Comparison of ENCODE assay signal across 37 cellular contexts in the genomic region with DNA sequence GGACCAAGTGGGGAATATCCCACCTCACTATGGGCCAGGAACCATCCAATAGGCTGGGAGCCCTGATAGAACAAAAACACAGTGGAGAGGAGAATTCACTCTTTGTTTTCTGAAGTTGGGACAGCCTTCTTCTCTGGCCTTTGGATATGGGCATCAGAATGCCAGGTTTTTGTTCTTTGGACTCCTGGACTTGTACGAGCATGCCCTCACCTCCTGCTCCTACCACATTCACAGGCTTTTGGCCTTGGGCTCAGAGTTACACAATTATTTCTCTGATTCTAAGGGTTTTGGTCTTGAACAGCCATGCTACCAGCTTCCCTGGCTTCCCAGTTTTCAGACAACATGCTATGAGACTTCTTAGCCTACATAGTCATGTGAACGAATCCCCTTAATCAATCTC.
"Had no signal": no experiment of that assay in that cellular context is flagged by ENCODE, and none has a peak within 500 bp of the region (broad histone marks: within the 10 kb centered on the region; RNA-seq: fewer than 3 reads in every experiment).

No MANE protein-coding gene starts in this region.

- H3K27ac Mint-ChIP-seq: activated CD4-positive, alpha-beta memory T cell treated with anti-CD3 and anti-CD28 coated beads for 36 hours; activated CD4-positive, alpha-beta T cell treated with anti-CD3 and anti-CD28 coated beads for 36 hours; activated CD4-positive, alpha-beta T cell treated with anti-CD3 and anti-CD28 coated beads, Interleukin-2, amount 10 ng/mL, durations not matched to agents 24 days and 14 days; activated CD8-positive, alpha-beta memory T cell treated with anti-CD3 and anti-CD28 coated beads, Interleukin-2, amount 10 ng/mL, durations not matched to agents 7 days and 5 days; activated CD8-positive, alpha-beta T cell treated with anti-CD3 and anti-CD28 coated beads, Interleukin-2, amount 10 ng/mL, durations not matched to agents 7 days and 5 days; activated naive CD4-positive, alpha-beta T cell treated with anti-CD3 and anti-CD28 coated beads for 36 hours; activated naive CD4-positive, alpha-beta T cell treated with anti-CD3 and anti-CD28 coated beads, Interleukin-2, amount 50 U/mL, for 24 hours; activated naive CD8-positive, alpha-beta T cell treated with anti-CD3 and anti-CD28 coated beads for 36 hours; activated naive CD8-positive, alpha-beta T cell treated with anti-CD3 and anti-CD28 coated beads, Interleukin-2, amount 50 U/mL, for 24 hours; activated T-helper 1 cell treated with anti-CD3 and anti-CD28 coated beads, Interleukin-12 subunit alpha, Interleukin-12 subunit beta, Interleukin-2, Interleukin-4 antibody, amounts not matched to agents 30 ng/mL and 10 ng/mL and 1 ng/mL, durations not matched to agents 14 hours and 24 hours and 36 hours; activated T-helper 2 cell treated with anti-CD3 and anti-CD28 coated beads, Interferon-gamma antibody, Interleukin-2, Interleukin-4, amounts not matched to agents 10 μg/mL and 5 μg/mL and 100 μg/mL, durations not matched to agents 14 hours and 24 hours and 36 hours; dendritic cell treated with granulocyte-macrophage colony-stimulating factor and Interleukin-4, amounts not matched to agents 40 ng/mL and 50 ng/mL, for 4 days; endodermal cell; T-helper 17 cell; T-helper 2 cell treated with Interferon-gamma antibody and Interleukin-4, amounts not matched to agents 5 μg/mL and 100 μg/mL, for 36 hours had no signal

- H3K36me3 Mint-ChIP-seq: activated CD4-positive, alpha-beta memory T cell treated with anti-CD3 and anti-CD28 coated beads for 36 hours; activated CD8-positive, alpha-beta memory T cell treated with anti-CD3 and anti-CD28 coated beads, Interleukin-2, amount 10 ng/mL, durations not matched to agents 7 days and 5 days; activated naive CD4-positive, alpha-beta T cell treated with anti-CD3 and anti-CD28 coated beads, Interleukin-2, amount 50 U/mL, for 24 hours; activated naive CD8-positive, alpha-beta T cell treated with anti-CD3 and anti-CD28 coated beads for 36 hours had no signal

- H3K9me3 Mint-ChIP-seq: endodermal cell had no signal

- H3K4me1 ChIP-seq: adrenal gland, body of pancreas, esophagus muscularis mucosa, foreskin keratinocyte, gastrocnemius medialis, heart left ventricle had no signal

- H3K36me3 ChIP-seq: adrenal gland, esophagus muscularis mucosa, gastrocnemius medialis, heart left ventricle had no signal

- H3K27me3 ChIP-seq: adrenal gland, body of pancreas, dorsolateral prefrontal cortex, esophagus muscularis mucosa, foreskin keratinocyte, gastrocnemius medialis, heart left ventricle had no signal

- H3K4me1 Mint-ChIP-seq: activated CD4-positive, alpha-beta T cell treated with anti-CD3 and anti-CD28 coated beads for 36 hours; activated CD4-positive, alpha-beta T cell treated with anti-CD3 and anti-CD28 coated beads, Interleukin-2, amount 10 ng/mL, durations not matched to agents 24 days and 14 days; activated CD8-positive, alpha-beta memory T cell treated with anti-CD3 and anti-CD28 coated beads, Interleukin-2, amount 10 ng/mL, durations not matched to agents 7 days and 5 days; activated naive CD4-positive, alpha-beta T cell treated with anti-CD3 and anti-CD28 coated beads, Interleukin-2, amount 50 U/mL, for 24 hours; activated naive CD8-positive, alpha-beta T cell treated with anti-CD3 and anti-CD28 coated beads for 36 hours; activated naive CD8-positive, alpha-beta T cell treated with anti-CD3 and anti-CD28 coated beads, Interleukin-2, amount 50 U/mL, for 24 hours; central memory CD8-positive, alpha-beta T cell; endodermal cell; T-helper 17 cell had no signal

- H3K4me3 ChIP-seq: adrenal gland, body of pancreas, coronary artery, dorsolateral prefrontal cortex, esophagus muscularis mucosa, gastrocnemius medialis, heart left ventricle had no signal

- DNase-seq: activated CD4-positive, alpha-beta memory T cell treated with anti-CD3 and anti-CD28 coated beads for 36 hours; activated CD4-positive, alpha-beta T cell treated with anti-CD3 and anti-CD28 coated beads for 36 hours; activated CD4-positive, alpha-beta T cell treated with anti-CD3 and anti-CD28 coated beads, Interleukin-2, amount 10 ng/mL, durations not matched to agents 24 days and 14 days; activated CD4-positive, CD25-positive, alpha-beta regulatory T cell; activated CD4-positive, CD25-positive, alpha-beta regulatory T cell treated with anti-CD3 and anti-CD28 coated beads, Interleukin-2, amount 50 U/mL, for 72 hours; activated CD8-positive, alpha-beta memory T cell treated with anti-CD3 and anti-CD28 coated beads, Interleukin-2, amount 10 ng/mL, durations not matched to agents 7 days and 5 days; activated CD8-positive, alpha-beta memory T cell treated with anti-CD3 and anti-CD28 coated beads, Interleukin-2, amount 50 U/mL, for 4 hours; activated CD8-positive, alpha-beta T cell treated with anti-CD3 and anti-CD28 coated beads, Interleukin-2, amount 10 ng/mL, durations not matched to agents 7 days and 5 days; activated effector memory CD4-positive, alpha-beta T cell treated with anti-CD3 and anti-CD28 coated beads, Interleukin-2, amount 50 U/mL, for 16 hours; activated naive CD4-positive, alpha-beta T cell treated with anti-CD3 and anti-CD28 coated beads for 36 hours; activated naive CD8-positive, alpha-beta T cell treated with anti-CD3 and anti-CD28 coated beads for 36 hours; activated naive CD8-positive, alpha-beta T cell treated with anti-CD3 and anti-CD28 coated beads, Interleukin-2, amount 50 U/mL, for 24 hours; activated T-cell treated with anti-CD3 and anti-CD28 coated beads, Interleukin-2, amount 50 U/mL, for 1 hour; activated T-cell treated with anti-CD3 and anti-CD28 coated beads, Interleukin-2, amount 50 U/mL, for 48 hours; adrenal gland; amygdala; aorta; body of pancreas; dorsolateral prefrontal cortex; effector memory CD4-positive, alpha-beta T cell; endodermal cell; erythroblast; gastrocnemius medialis; glutamatergic neuron; heart left ventricle; T-helper 1 cell; T-helper 17 cell; T1000 had no signal

- ATAC-seq: activated CD4-positive, alpha-beta T cell treated with anti-CD3 and anti-CD28 coated beads for 36 hours; activated CD8-positive, alpha-beta memory T cell treated with anti-CD3 and anti-CD28 coated beads, Interleukin-2, amount 10 ng/mL, durations not matched to agents 7 days and 5 days; activated CD8-positive, alpha-beta T cell treated with anti-CD3 and anti-CD28 coated beads, Interleukin-2, amount 10 ng/mL, durations not matched to agents 7 days and 5 days; activated naive CD8-positive, alpha-beta T cell treated with anti-CD3 and anti-CD28 coated beads, Interleukin-2, amount 50 U/mL, for 24 hours; body of pancreas; foreskin keratinocyte; gastrocnemius medialis; heart left ventricle; T-helper 17 cell had no signal

- H3K27me3 Mint-ChIP-seq: activated CD4-positive, alpha-beta memory T cell treated with anti-CD3 and anti-CD28 coated beads for 36 hours; activated CD4-positive, alpha-beta T cell treated with anti-CD3 and anti-CD28 coated beads for 36 hours; activated CD4-positive, alpha-beta T cell treated with anti-CD3 and anti-CD28 coated beads, Interleukin-2, amount 10 ng/mL, durations not matched to agents 24 days and 14 days; activated CD8-positive, alpha-beta memory T cell treated with anti-CD3 and anti-CD28 coated beads, Interleukin-2, amount 10 ng/mL, durations not matched to agents 7 days and 5 days; activated naive CD4-positive, alpha-beta T cell treated with anti-CD3 and anti-CD28 coated beads, Interleukin-2, amount 50 U/mL, for 24 hours; activated naive CD8-positive, alpha-beta T cell treated with anti-CD3 and anti-CD28 coated beads for 36 hours; activated naive CD8-positive, alpha-beta T cell treated with anti-CD3 and anti-CD28 coated beads, Interleukin-2, amount 50 U/mL, for 24 hours; central memory CD8-positive, alpha-beta T cell; dendritic cell treated with granulocyte-macrophage colony-stimulating factor and Interleukin-4, amounts not matched to agents 40 ng/mL and 50 ng/mL, for 4 days; T-helper 17 cell had no signal

- H3K9me3 ChIP-seq: body of pancreas, esophagus muscularis mucosa, gastrocnemius medialis had no signal

- H3K27ac ChIP-seq: adrenal gland, body of pancreas, coronary artery, dorsolateral prefrontal cortex, esophagus muscularis mucosa, foreskin keratinocyte, gastrocnemius medialis, heart left ventricle had no signal

- H3K4me3 Mint-ChIP-seq: activated CD4-positive, alpha-beta memory T cell treated with anti-CD3 and anti-CD28 coated beads for 36 hours; activated CD4-positive, alpha-beta T cell treated with anti-CD3 and anti-CD28 coated beads for 36 hours; activated CD4-positive, alpha-beta T cell treated with anti-CD3 and anti-CD28 coated beads, Interleukin-2, amount 10 ng/mL, durations not matched to agents 24 days and 14 days; activated CD8-positive, alpha-beta memory T cell treated with anti-CD3 and anti-CD28 coated beads, Interleukin-2, amount 10 ng/mL, durations not matched to agents 7 days and 5 days; activated CD8-positive, alpha-beta T cell treated with anti-CD3 and anti-CD28 coated beads, Interleukin-2, amount 10 ng/mL, durations not matched to agents 7 days and 5 days; activated naive CD4-positive, alpha-beta T cell treated with anti-CD3 and anti-CD28 coated beads for 36 hours; activated naive CD4-positive, alpha-beta T cell treated with anti-CD3 and anti-CD28 coated beads, Interleukin-2, amount 50 U/mL, for 24 hours; activated naive CD8-positive, alpha-beta T cell treated with anti-CD3 and anti-CD28 coated beads for 36 hours; activated naive CD8-positive, alpha-beta T cell treated with anti-CD3 and anti-CD28 coated beads, Interleukin-2, amount 50 U/mL, for 24 hours; activated T-helper 1 cell treated with anti-CD3 and anti-CD28 coated beads, Interleukin-12 subunit alpha, Interleukin-12 subunit beta, Interleukin-2, Interleukin-4 antibody, amounts not matched to agents 30 ng/mL and 10 ng/mL and 1 ng/mL, durations not matched to agents 14 hours and 24 hours and 36 hours; central memory CD8-positive, alpha-beta T cell; dendritic cell treated with granulocyte-macrophage colony-stimulating factor and Interleukin-4, amounts not matched to agents 40 ng/mL and 50 ng/mL, for 4 days; endodermal cell; T-helper 17 cell; T-helper 2 cell treated with Interferon-gamma antibody and Interleukin-4, amounts not matched to agents 5 μg/mL and 100 μg/mL, for 36 hours had no signal
